ENCODE assay signal across 7 cellular contexts in the genomic region with DNA sequence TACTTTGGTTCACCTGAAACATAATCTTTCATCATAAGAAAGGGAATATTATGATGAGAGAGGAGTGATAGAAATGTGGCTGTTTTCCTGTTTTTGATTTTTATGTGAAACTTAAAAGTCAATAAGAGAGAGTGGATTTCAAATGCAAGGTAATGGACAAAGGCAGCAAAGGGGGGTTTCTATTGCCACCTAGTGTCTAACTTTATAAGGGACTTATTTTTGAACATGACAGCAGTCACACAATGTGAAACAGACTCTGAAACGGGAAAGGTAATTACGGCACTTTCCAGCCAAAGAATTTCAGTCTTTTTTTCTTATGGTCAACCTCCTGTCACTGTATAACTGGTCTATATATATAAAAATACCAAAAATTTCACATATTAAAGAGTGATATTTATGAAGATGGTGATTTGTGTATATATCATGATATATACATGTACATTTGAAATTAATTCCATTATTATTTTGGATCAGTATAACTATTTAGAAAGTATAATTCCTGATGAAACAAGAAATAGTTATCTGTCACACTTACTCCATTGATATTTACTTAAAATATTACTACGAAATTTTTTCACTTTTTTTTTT.
DNase-seq lines count a peak whose midpoint lies in the region; ATAC-seq and TF ChIP-seq lines count a peak whose summit lies in the region.

No MANE protein-coding gene starts in this region.

- TF ChIP-seq POLR2A in Peyer's patch (IDR thresholded peaks at IDR 0.05) (no peak), esophagus squamous epithelium (IDR thresholded peaks at IDR 0.05) (no peak)

- no peaks in the 10 kb centered on the region for H3K9me3 Mint-ChIP-seq in osteocyte (ENCODE audit: unreplicated experiment)
- no peaks in the 10 kb centered on the region for H3K9me3 Mint-ChIP-seq in activated CD4-positive, alpha-beta memory T cell treated with anti-CD3 and anti-CD28 coated beads for 36 hours

- no peak overlapping the region for H3K27ac Mint-ChIP-seq in osteocyte (ENCODE audit: unreplicated experiment)
- no peak overlapping the region for H3K27ac Mint-ChIP-seq in activated CD4-positive, alpha-beta memory T cell treated with anti-CD3 and anti-CD28 coated beads for 36 hours

- peak; percentile 55 for TF ChIP-seq CTCF in GM12865 (IDR thresholded peaks at IDR 0.05; ENCODE audit: insufficient read depth, low read depth, low read length, missing control alignments)
- peak in 4 of 6 experiments; percentile 40 to 48 (median 42) for TF ChIP-seq CTCF in Peyer's patch (IDR thresholded peaks at IDR 0.05)
- peak in 4 of 6 experiments; percentile 8 to 45 (median 26) for TF ChIP-seq CTCF in esophagus squamous epithelium (IDR thresholded peaks at IDR 0.05)
- TF ChIP-seq CTCF in osteocyte (IDR thresholded peaks at IDR 0.05), result peak; percentile 70

- H3K36me3 Mint-ChIP-seq in osteocyte (ENCODE audit: unreplicated experiment), result no peaks in the 10 kb centered on the region
- H3K36me3 Mint-ChIP-seq in activated CD4-positive, alpha-beta memory T cell treated with anti-CD3 and anti-CD28 coated beads for 36 hours, result no peaks in the 10 kb centered on the region

- no peak overlapping the region for H3K27ac ChIP-seq in Peyer's patch
- H3K27ac ChIP-seq in esophagus squamous epithelium, result no peak overlapping the region

- no peaks in the 10 kb centered on the region for H3K36me3 ChIP-seq in Peyer's patch
- no peaks in the 10 kb centered on the region for H3K36me3 ChIP-seq in esophagus squamous epithelium

- WGBS in esophagus squamous epithelium, 2 donors, result 12 to 18% methylated on average over 3 of the region's 3 CpGs

- H3K4me3 ChIP-seq in GM12865 (ENCODE audit: low read depth, low read length) (no peak overlapping the region), Peyer's patch (no peak overlapping the region), esophagus squamous epithelium (no peak overlapping the region)

- POLR2A ChIA-PET in activated CD4-positive, alpha-beta memory T cell treated with anti-CD3 and anti-CD28 coated beads for 36 hours (lab: Charles Lee), result no interaction called here

- H3K27me3 Mint-ChIP-seq in osteocyte (ENCODE audit: unreplicated experiment), result peaks cover 48% of the 10 kb centered on the region
- H3K27me3 Mint-ChIP-seq in activated CD4-positive, alpha-beta memory T cell treated with anti-CD3 and anti-CD28 coated beads for 36 hours, result peaks cover 11% of the 10 kb centered on the region

- H3K4me1 ChIP-seq in Peyer's patch (no peaks in the 10 kb centered on the region), esophagus squamous epithelium (no peaks in the 10 kb centered on the region)

- intact Hi-C loops in esophagus squamous epithelium (cut with DNase I), result no loop called here
- intact Hi-C loops in activated CD4-positive, alpha-beta memory T cell treated with anti-CD3 and anti-CD28 coated beads for 36 hours (cut with micrococcal nuclease), result loop anchor here (2.0 to 5.0 kb wide), 4 partner anchors 161 to 839 kb away; no protein-coding TSS in a partner anchor

- CTCF ChIA-PET in activated CD4-positive, alpha-beta memory T cell treated with anti-CD3 and anti-CD28 coated beads for 36 hours (lab: Charles Lee), result no interaction called here

- ATAC-seq in GM21825 (IDR thresholded peaks at IDR 0.05; ENCODE audit: unreplicated experiment), result peak; percentile 72

- peaks cover 4% of the 10 kb centered on the region for H3K4me1 Mint-ChIP-seq in osteocyte (ENCODE audit: unreplicated experiment)
- H3K4me1 Mint-ChIP-seq in activated CD4-positive, alpha-beta memory T cell treated with anti-CD3 and anti-CD28 coated beads for 36 hours (ENCODE audit: low read depth), result no peaks in the 10 kb centered on the region

- H3K27me3 ChIP-seq in Peyer's patch (no peaks in the 10 kb centered on the region), esophagus squamous epithelium (peaks cover 0 to 8% (median 0%) of the 10 kb centered on the region in 4 donors)

- DNase-seq in GM12865 (ENCODE audit: low read depth) (peak; percentile 47), HuH-7.5 (ENCODE audit: low spot score) (peak; percentile 3), Peyer's patch (no peak), esophagus squamous epithelium (lab: John Stamatoyannopoulos, UW) (no peak), osteocyte (ENCODE audit: extremely low spot score, unreplicated experiment) (no peak)
- no peak for DNase-seq in activated CD4-positive, alpha-beta memory T cell treated with anti-CD3 and anti-CD28 coated beads for 36 hours

- H3K4me3 Mint-ChIP-seq in osteocyte (ENCODE audit: unreplicated experiment), result no peak overlapping the region
- no peak overlapping the region for H3K4me3 Mint-ChIP-seq in activated CD4-positive, alpha-beta memory T cell treated with anti-CD3 and anti-CD28 coated beads for 36 hours

- H3K9me3 ChIP-seq in Peyer's patch, result no peaks in the 10 kb centered on the region
- no peaks in the 10 kb centered on the region for H3K9me3 ChIP-seq in esophagus squamous epithelium

Comparison
In these comparisons a context has a peak if more than half of its experiments do, and no peak if none do; other contexts are left out.
1. DNase-seq: peak in GM12865 (single experiment) and HuH-7.5 (single experiment); none in Peyer's patch (0 of 3), esophagus squamous epithelium (single experiment), osteocyte (single experiment) and activated CD4-positive, alpha-beta memory T cell treated with anti-CD3 and anti-CD28 coated beads for 36 hours (single experiment).
2. Peak in every context shown above with its lines, with median percentiles within 50 percentile points of each other: CTCF ChIP-seq.